18 cellular contexts compared by ENCODE assay signal in genomic region chr17:66767164-66767933, GRCh38.
DNase-seq lines count a peak whose midpoint lies in the region; ATAC-seq and TF ChIP-seq lines count a peak whose summit lies in the region.
"Had no signal": no experiment of that assay in that cellular context is flagged by ENCODE, and none has a peak within 500 bp of the region (broad histone marks: within the 10 kb centered on the region; RNA-seq: fewer than 3 reads in every experiment).

No MANE protein-coding gene starts in this region.

- in situ Hi-C loops in G401 (cut with HindIII; ENCODE audit: low sequenced_read_pairs): no loop called here

- no peaks in the 10 kb centered on the region for H3K27me3 Mint-ChIP-seq in activated naive CD4-positive, alpha-beta T cell treated with anti-CD3 and anti-CD28 coated beads, Interleukin-2, amount 10 ng/mL, durations not matched to agents 7 days and 5 days
- no peaks in the 10 kb centered on the region for H3K27me3 Mint-ChIP-seq in WTC11 (ENCODE audit: low read depth)
- H3K27me3 Mint-ChIP-seq: CD8-positive, alpha-beta memory T cell had no signal

- TF ChIP-seq CTCF in WTC11 (IDR thresholded peaks at IDR 0.05): no peak

- POLR2A ChIA-PET in WTC11 (lab: Charles Lee): no interaction called here

- peak overlapping the region; percentile 69 for H3K27ac Mint-ChIP-seq in activated naive CD4-positive, alpha-beta T cell treated with anti-CD3 and anti-CD28 coated beads, Interleukin-2, amount 10 ng/mL, durations not matched to agents 7 days and 5 days
- no peak overlapping the region for H3K27ac Mint-ChIP-seq in WTC11
- peak overlapping the region; percentile 72 for H3K27ac Mint-ChIP-seq in stimulated activated effector memory CD8-positive, alpha-beta T cell treated with anti-CD3 and anti-CD28 coated beads, Interleukin-12 subunit alpha, Interleukin-12 subunit beta, amount 100 ng/mL, for 72 hours
- H3K27ac Mint-ChIP-seq: H9, immature natural killer cell, neural progenitor cell had no signal

- CTCF ChIA-PET in activated naive CD4-positive, alpha-beta T cell treated with anti-CD3 and anti-CD28 coated beads, Interleukin-2, amount 10 ng/mL, durations not matched to agents 7 days and 5 days (lab: Charles Lee): no interaction called here
- CTCF ChIA-PET in WTC11 (lab: Charles Lee): no interaction called here

- no peak for ATAC-seq in WTC11
- ATAC-seq in stimulated activated effector memory CD8-positive, alpha-beta T cell treated with anti-CD3 and anti-CD28 coated beads, Interleukin-12 subunit alpha, Interleukin-12 subunit beta, amount 100 ng/mL, for 72 hours: peak; percentile 89
- ATAC-seq: left ventricle myocardium superior, psoas muscle had no signal

- peaks cover 6% of the 10 kb centered on the region for H3K4me1 Mint-ChIP-seq in activated naive CD4-positive, alpha-beta T cell treated with anti-CD3 and anti-CD28 coated beads, Interleukin-2, amount 10 ng/mL, durations not matched to agents 7 days and 5 days
- H3K4me1 Mint-ChIP-seq in WTC11: peaks cover 12% of the 10 kb centered on the region
- H3K4me1 Mint-ChIP-seq in stimulated activated effector memory CD8-positive, alpha-beta T cell treated with anti-CD3 and anti-CD28 coated beads, Interleukin-12 subunit alpha, Interleukin-12 subunit beta, amount 100 ng/mL, for 72 hours: no peaks in the 10 kb centered on the region
- H3K4me1 Mint-ChIP-seq: CD8-positive, alpha-beta memory T cell; immature natural killer cell; neural progenitor cell had no signal

- no peak for DNase-seq in activated naive CD4-positive, alpha-beta T cell treated with anti-CD3 and anti-CD28 coated beads, Interleukin-2, amount 10 ng/mL, durations not matched to agents 7 days and 5 days
- no peak for DNase-seq in activated naive CD4-positive, alpha-beta T cell treated with Interleukin-2 at 50 U/mL for 16 hours
- DNase-seq in NAMALWA (ENCODE audit: low spot score) (peak; percentile 89), WTC11 (ENCODE audit: low spot score) (no peak), G401 (ENCODE audit: low spot score) (no peak), NCI-H2196 (lab: John Stamatoyannopoulos, UW; ENCODE audit: unreplicated experiment) (no peak)
- DNase-seq in stimulated activated effector memory CD8-positive, alpha-beta T cell treated with anti-CD3 and anti-CD28 coated beads, Interleukin-12 subunit alpha, Interleukin-12 subunit beta, amount 100 ng/mL, for 72 hours (ENCODE audit: low spot score in 2 of 2): peak in 1 of 2 donors; percentile 51
- DNase-seq: CD8-positive, alpha-beta memory T cell; DND-41; dorsolateral prefrontal cortex; H9; immature natural killer cell; left ventricle myocardium superior; NCI-H1436 treated with DMSO at 0.1 percent for 48 hours; psoas muscle; stimulated activated CD4-positive, alpha-beta T cell treated with anti-CD3 and anti-CD28 coated beads, Interleukin-1b, Interleukin-23, amount 100 ng/mL, for 48 hours; stimulated activated naive CD4-positive, alpha-beta T cell treated with Interleukin-2 at 50 U/mL for 16 hours had no signal

- no peaks in the 10 kb centered on the region for H3K9me3 Mint-ChIP-seq in activated naive CD4-positive, alpha-beta T cell treated with anti-CD3 and anti-CD28 coated beads, Interleukin-2, amount 10 ng/mL, durations not matched to agents 7 days and 5 days
- peaks cover 4% of the 10 kb centered on the region; the same call in 1 of the 2 replicates for H3K9me3 Mint-ChIP-seq in WTC11
- no peaks in the 10 kb centered on the region for H3K9me3 Mint-ChIP-seq in stimulated activated effector memory CD8-positive, alpha-beta T cell treated with anti-CD3 and anti-CD28 coated beads, Interleukin-12 subunit alpha, Interleukin-12 subunit beta, amount 100 ng/mL, for 72 hours
- H3K9me3 Mint-ChIP-seq: CD8-positive, alpha-beta memory T cell; H9; immature natural killer cell; neural progenitor cell had no signal

- peaks cover 27% of the 10 kb centered on the region for H3K36me3 Mint-ChIP-seq in activated naive CD4-positive, alpha-beta T cell treated with anti-CD3 and anti-CD28 coated beads, Interleukin-2, amount 10 ng/mL, durations not matched to agents 7 days and 5 days
- H3K36me3 Mint-ChIP-seq in WTC11: no peaks in the 10 kb centered on the region
- no peaks in the 10 kb centered on the region for H3K36me3 Mint-ChIP-seq in stimulated activated effector memory CD8-positive, alpha-beta T cell treated with anti-CD3 and anti-CD28 coated beads, Interleukin-12 subunit alpha, Interleukin-12 subunit beta, amount 100 ng/mL, for 72 hours
- H3K36me3 Mint-ChIP-seq: neural progenitor cell had no signal

- no peak overlapping the region for H3K4me3 Mint-ChIP-seq in activated naive CD4-positive, alpha-beta T cell treated with anti-CD3 and anti-CD28 coated beads, Interleukin-2, amount 10 ng/mL, durations not matched to agents 7 days and 5 days
- no peak overlapping the region for H3K4me3 Mint-ChIP-seq in WTC11
- no peak overlapping the region for H3K4me3 Mint-ChIP-seq in stimulated activated effector memory CD8-positive, alpha-beta T cell treated with anti-CD3 and anti-CD28 coated beads, Interleukin-12 subunit alpha, Interleukin-12 subunit beta, amount 100 ng/mL, for 72 hours
- H3K4me3 Mint-ChIP-seq: CD8-positive, alpha-beta memory T cell; H9; immature natural killer cell; neural progenitor cell had no signal

TF ChIP-seq in WTC11, 78 proteins besides CTCF, POLR2A, EP300 and RAD21:
- TF ChIP-seq NR1H2 (CRISPR knock-in tag; IDR thresholded peaks at IDR 0.05) (no peak), USF2 (CRISPR knock-in tag; IDR thresholded peaks at IDR 0.05) (0 out of 2 replicates have a peak, but pooled peaks have one; percentile 7)
